8 cellular contexts compared by ENCODE assay signal in the genomic region with DNA sequence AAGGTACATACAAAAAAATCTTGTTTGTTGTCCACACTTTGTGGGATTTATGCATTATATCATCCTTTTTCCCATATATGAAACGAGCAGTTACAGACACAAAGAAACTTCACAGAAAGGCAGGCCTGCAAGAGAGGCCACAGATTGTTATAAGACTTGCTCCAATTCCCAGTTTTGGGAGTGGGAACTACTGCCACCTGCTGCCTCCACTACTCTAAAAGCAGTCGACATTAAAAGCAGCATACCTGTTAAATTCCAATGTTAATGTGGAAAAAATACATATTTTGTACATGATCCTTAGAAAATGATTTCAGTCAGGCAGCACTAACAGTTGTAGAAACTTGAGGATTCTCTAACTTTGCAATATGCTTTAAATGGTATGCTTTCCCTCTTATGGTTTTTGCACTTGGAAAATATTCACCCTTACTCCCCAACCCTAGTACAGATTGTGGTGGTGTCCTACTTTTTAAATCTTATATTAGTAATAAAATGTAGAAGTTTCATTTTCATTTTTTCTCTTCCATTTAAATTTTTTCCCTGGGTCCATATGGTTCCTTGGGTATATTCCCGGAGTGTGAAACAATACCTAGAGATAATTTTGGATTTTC. TPM values are rescaled to one million over a fixed set of nuclear protein-coding genes. Genes with fewer than 3 reads are reported as not detected.
A peak's percentile ranks its signal among the peaks of the same experiment; 100 is the strongest.
DNase-seq lines count a peak whose midpoint lies in the region; FAIRE-seq and TF ChIP-seq lines count a peak whose summit lies in the region.

No MANE protein-coding gene starts in this region.

- H3K4me3 ChIP-seq in A673 (ENCODE audit: low read depth, low read length, poor library complexity, severe bottlenecking) (no peak overlapping the region), NB4 (ENCODE audit: low read depth, low read length) (no peak overlapping the region), adrenal gland (no peak overlapping the region), kidney (ENCODE audit: low read length in 2 of 2) (no peak overlapping the region)

- DNase-seq in A673 (ENCODE audit: low spot score) (peak; percentile 39), NB4 (ENCODE audit: low read depth) (peak; percentile 7), adrenal gland (peak; percentile 59 to 84 (median 72)), kidney (no peak), globus pallidus (ENCODE audit: low spot score) (no peak), putamen (ENCODE audit: low spot score) (no peak), GM12892 (ENCODE audit: insufficient read length) (no peak), NK-92 (lab: John Stamatoyannopoulos, UW; ENCODE audit: unreplicated experiment) (no peak)

- POLR2A ChIA-PET in A673 (lab: Charles Lee; ENCODE audit: low non-redundant PET) = no interaction called here

- intact Hi-C loops in A673 (cut with micrococcal nuclease; ENCODE audit: unreplicated experiment) (loop anchor here (1.0 to 5.0 kb wide), 2 partner anchors 75 to 180 kb away; a partner anchor contains a TSS), adrenal gland (cut with DNase I) (loop anchor here (5.0 to 10.0 kb wide), 3 partner anchors 73 to 185 kb away; a partner anchor contains a TSS), kidney (cut with DNase I) (loop anchor here (10.0 kb wide), 1 partner anchor 183 kb away; no protein-coding TSS in a partner anchor)

- H3K27ac ChIP-seq in A673 (ENCODE audit: low read depth, low read length, poor library complexity, severe bottlenecking) (no peak overlapping the region), adrenal gland (no peak overlapping the region), kidney (ENCODE audit: low read depth in 2 of 2, low read length in 2 of 2) (peak overlapping the region in 1 of 2 donors; percentile 33)

- H3K4me1 ChIP-seq in A673 (ENCODE audit: insufficient read depth, low read length, poor library complexity, severe bottlenecking) (no peaks in the 10 kb centered on the region), adrenal gland (replicated peaks in 1 of 2) (peaks cover 4 to 21% of the 10 kb centered on the region in 2 donors), kidney (ENCODE audit: control insufficient read depth in 1 of 2, insufficient read depth in 1 of 2, low read depth in 1 of 2, low read length in 2 of 2) (peaks cover 4 to 24% of the 10 kb centered on the region in 2 donors)

- CTCF ChIA-PET in A673 (lab: Charles Lee) = no interaction called here

- TF ChIP-seq CTCF in A673 (conservative IDR thresholded peaks at IDR 0.05; ENCODE audit: low read depth, low read length) = peak; percentile 60
- no peak for TF ChIP-seq CTCF in NB4 (IDR thresholded peaks at IDR 0.05; ENCODE audit: low read depth, low read length)
- peak in 5 of 6 experiments; percentile 62 to 75 (median 68) for TF ChIP-seq CTCF in adrenal gland (IDR thresholded peaks at IDR 0.05)
- TF ChIP-seq CTCF in kidney (IDR thresholded peaks at IDR 0.05; ENCODE audit: borderline replicate concordance, extremely low read depth, insufficient read depth) = peak; percentile 71

- FAIRE-seq in kidney (lab: Jason Lieb, UNC) = peak; percentile 85
- FAIRE-seq in GM12892 (lab: Jason Lieb, UNC) = no peak

- H3K36me3 ChIP-seq in A673 (ENCODE audit: insufficient read depth, low read length, poor library complexity, severe bottlenecking) (no peaks in the 10 kb centered on the region), adrenal gland (replicated peaks in 1 of 2) (no peaks in the 10 kb centered on the region), kidney (ENCODE audit: control insufficient read depth in 1 of 2, insufficient read depth in 2 of 2, low read length in 2 of 2) (no peaks in the 10 kb centered on the region)

- no peak for TF ChIP-seq POLR2A in NB4 (IDR thresholded peaks at IDR 0.05; ENCODE audit: extremely low read depth, insufficient read length)
- no peak for TF ChIP-seq POLR2A in adrenal gland (IDR thresholded peaks at IDR 0.05)
- no peak for TF ChIP-seq POLR2A in GM12892 (IDR thresholded peaks at IDR 0.05; ENCODE audit: low read depth, low read length)

- 34 to 41% (median 39%) methylated on average over 3 of the region's 3 CpGs for WGBS in adrenal gland, 4 donors

- BruUV-seq in A673 (replicated peaks; lab: Mats Ljungman, UMichigan) = no TSS peak

- H3K27me3 ChIP-seq in A673 (replicated peaks; ENCODE audit: insufficient read depth, low read depth, low read length, poor library complexity) = no peaks in the 10 kb centered on the region
- H3K27me3 ChIP-seq in adrenal gland = no peaks in the 10 kb centered on the region

- no peaks in the 10 kb centered on the region for H3K9me3 ChIP-seq in A673 (ENCODE audit: low read depth, low read length, poor library complexity, severe bottlenecking)
- no peaks in the 10 kb centered on the region for H3K9me3 ChIP-seq in adrenal gland (replicated peaks in 1 of 3)
- H3K9me3 ChIP-seq in kidney (ENCODE audit: control insufficient read depth in 1 of 2, low read length in 2 of 2) = no peaks in the 10 kb centered on the region

- H3K9ac ChIP-seq in kidney (ENCODE audit: low read length in 2 of 2) = peak overlapping the region in 1 of 2 donors; percentile 35

RNA-seq across cellular contexts. Expression of a gene that starts 37.9 kb away (rescaled TPM):
- total RNA-seq in A673 (2021) (not detected in 2 replicates), adrenal gland (10 to 100 TPM in 1 of 8 donors, 1 to 10 TPM in 1, under 1 TPM in 4, not detected in 2; 0.61 to 14.9 (median 0.82) TPM), kidney (20.0 TPM)
- polyA plus RNA-seq in adrenal gland (10 to 100 TPM in 2 of 3 donors, 1 to 10 TPM in 1; 3.2 to 36.9 (median 14.6) TPM), kidney (ENCODE audit: insufficient read depth, low read depth, low replicate concordance) (6.5 TPM)
- polyA plus RNA-seq in GM12892 (2012; ENCODE audit: missing spikeins) = not detected

Comparison
In these comparisons a context has a peak if more than half of its experiments do, and no peak if none do; other contexts are left out.
1. DNase-seq: peak in A673 (single experiment), NB4 (single experiment) and adrenal gland (7 of 7); none in kidney (single experiment), globus pallidus (single experiment), putamen (single experiment), GM12892 (single experiment) and NK-92 (single experiment).